ENCODE assay signal across 1 cellular context in the genomic region with DNA sequence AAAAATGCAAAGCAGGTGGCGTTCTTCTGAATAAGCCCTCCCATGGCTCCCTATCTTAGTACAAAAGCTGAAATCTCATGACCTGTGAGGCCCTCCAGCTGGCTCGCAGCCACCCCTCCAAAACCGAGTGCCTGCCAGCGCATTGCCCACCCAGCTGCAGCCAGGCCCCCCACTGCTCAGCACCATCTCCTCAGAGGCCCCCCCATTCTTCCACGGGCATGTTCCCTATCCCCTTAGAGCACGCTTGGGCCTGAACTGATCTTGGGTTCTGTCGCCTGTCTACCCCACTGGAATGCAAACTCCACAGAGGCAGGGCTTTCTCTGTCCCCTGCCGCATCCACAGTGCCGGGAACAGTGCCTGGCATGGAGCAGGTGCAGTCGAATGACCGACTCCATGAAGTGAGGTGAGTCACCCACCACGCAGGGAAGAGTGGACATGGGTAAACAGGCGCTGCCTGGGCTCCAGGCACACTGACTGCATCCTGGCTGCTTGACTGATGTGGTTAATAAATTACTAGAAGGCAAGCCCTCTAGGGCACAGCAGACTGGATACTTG.
A peak's percentile ranks its signal among the peaks of the same experiment; 100 is the strongest.
TF ChIP-seq lines count a peak whose summit lies in the region.

No MANE protein-coding gene starts in this region.

TF ChIP-seq in HepG2, 621 proteins besides CTCF, POLR2A, EP300 and RAD21 (continued from another document and continues in another):
- TF ChIP-seq, protein P1, sequence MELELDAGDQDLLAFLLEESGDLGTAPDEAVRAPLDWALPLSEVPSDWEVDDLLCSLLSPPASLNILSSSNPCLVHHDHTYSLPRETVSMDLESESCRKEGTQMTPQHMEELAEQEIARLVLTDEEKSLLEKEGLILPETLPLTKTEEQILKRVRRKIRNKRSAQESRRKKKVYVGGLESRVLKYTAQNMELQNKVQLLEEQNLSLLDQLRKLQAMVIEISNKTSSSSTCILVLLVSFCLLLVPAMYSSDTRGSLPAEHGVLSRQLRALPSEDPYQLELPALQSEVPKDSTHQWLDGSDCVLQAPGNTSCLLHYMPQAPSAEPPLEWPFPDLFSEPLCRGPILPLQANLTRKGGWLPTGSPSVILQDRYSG (CRISPR knock-in tag; IDR thresholded peaks at IDR 0.05) = no peak
- TF ChIP-seq, protein P2, sequence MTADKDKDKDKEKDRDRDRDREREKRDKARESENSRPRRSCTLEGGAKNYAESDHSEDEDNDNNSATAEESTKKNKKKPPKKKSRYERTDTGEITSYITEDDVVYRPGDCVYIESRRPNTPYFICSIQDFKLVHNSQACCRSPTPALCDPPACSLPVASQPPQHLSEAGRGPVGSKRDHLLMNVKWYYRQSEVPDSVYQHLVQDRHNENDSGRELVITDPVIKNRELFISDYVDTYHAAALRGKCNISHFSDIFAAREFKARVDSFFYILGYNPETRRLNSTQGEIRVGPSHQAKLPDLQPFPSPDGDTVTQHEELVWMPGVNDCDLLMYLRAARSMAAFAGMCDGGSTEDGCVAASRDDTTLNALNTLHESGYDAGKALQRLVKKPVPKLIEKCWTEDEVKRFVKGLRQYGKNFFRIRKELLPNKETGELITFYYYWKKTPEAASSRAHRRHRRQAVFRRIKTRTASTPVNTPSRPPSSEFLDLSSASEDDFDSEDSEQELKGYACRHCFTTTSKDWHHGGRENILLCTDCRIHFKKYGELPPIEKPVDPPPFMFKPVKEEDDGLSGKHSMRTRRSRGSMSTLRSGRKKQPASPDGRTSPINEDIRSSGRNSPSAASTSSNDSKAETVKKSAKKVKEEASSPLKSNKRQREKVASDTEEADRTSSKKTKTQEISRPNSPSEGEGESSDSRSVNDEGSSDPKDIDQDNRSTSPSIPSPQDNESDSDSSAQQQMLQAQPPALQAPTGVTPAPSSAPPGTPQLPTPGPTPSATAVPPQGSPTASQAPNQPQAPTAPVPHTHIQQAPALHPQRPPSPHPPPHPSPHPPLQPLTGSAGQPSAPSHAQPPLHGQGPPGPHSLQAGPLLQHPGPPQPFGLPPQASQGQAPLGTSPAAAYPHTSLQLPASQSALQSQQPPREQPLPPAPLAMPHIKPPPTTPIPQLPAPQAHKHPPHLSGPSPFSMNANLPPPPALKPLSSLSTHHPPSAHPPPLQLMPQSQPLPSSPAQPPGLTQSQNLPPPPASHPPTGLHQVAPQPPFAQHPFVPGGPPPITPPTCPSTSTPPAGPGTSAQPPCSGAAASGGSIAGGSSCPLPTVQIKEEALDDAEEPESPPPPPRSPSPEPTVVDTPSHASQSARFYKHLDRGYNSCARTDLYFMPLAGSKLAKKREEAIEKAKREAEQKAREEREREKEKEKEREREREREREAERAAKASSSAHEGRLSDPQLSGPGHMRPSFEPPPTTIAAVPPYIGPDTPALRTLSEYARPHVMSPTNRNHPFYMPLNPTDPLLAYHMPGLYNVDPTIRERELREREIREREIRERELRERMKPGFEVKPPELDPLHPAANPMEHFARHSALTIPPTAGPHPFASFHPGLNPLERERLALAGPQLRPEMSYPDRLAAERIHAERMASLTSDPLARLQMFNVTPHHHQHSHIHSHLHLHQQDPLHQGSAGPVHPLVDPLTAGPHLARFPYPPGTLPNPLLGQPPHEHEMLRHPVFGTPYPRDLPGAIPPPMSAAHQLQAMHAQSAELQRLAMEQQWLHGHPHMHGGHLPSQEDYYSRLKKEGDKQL (CRISPR knock-in tag; IDR thresholded peaks at IDR 0.05; ENCODE audit: low read depth) = no peak
- TF ChIP-seq NFKB2 (CRISPR knock-in tag; IDR thresholded peaks at IDR 0.05; ENCODE audit: borderline replicate concordance) (no peak), ZNF782 (CRISPR knock-in tag; IDR thresholded peaks at IDR 0.05; ENCODE audit: borderline replicate concordance) (no peak), SALL1 (CRISPR knock-in tag; IDR thresholded peaks at IDR 0.05) (peak; percentile 22; the same call in 1 of the 2 replicates), RBM39 (IDR thresholded peaks at IDR 0.05; ENCODE audit: low read depth, low read length, poor library complexity, severe bottlenecking) (no peak), SMAD3 (CRISPR knock-in tag; IDR thresholded peaks at IDR 0.05) (no peak), ZNF121 (CRISPR knock-in tag; IDR thresholded peaks at IDR 0.05) (no peak), ZNF260 (CRISPR knock-in tag; IDR thresholded peaks at IDR 0.05; ENCODE audit: borderline replicate concordance, low read depth) (no peak), MTA1 (CRISPR knock-in tag; IDR thresholded peaks at IDR 0.05; ENCODE audit: borderline replicate concordance) (no peak), TGIF2 (CRISPR knock-in tag; IDR thresholded peaks at IDR 0.05) (no peak), ZFY (CRISPR knock-in tag; IDR thresholded peaks at IDR 0.05) (no peak), KAT8 (CRISPR knock-in tag; IDR thresholded peaks at IDR 0.05) (no peak), EED (CRISPR knock-in tag; IDR thresholded peaks at IDR 0.05) (no peak), ZNF891 (CRISPR knock-in tag; IDR thresholded peaks at IDR 0.05) (no peak), ZNF772 (CRISPR knock-in tag; IDR thresholded peaks at IDR 0.05) (no peak), XBP1 (CRISPR knock-in tag; IDR thresholded peaks at IDR 0.05) (no peak), MED1 (CRISPR knock-in tag; IDR thresholded peaks at IDR 0.05) (0 out of 2 replicates have a peak, but pooled peaks have one; percentile 15)
- TF ChIP-seq, protein P3, sequence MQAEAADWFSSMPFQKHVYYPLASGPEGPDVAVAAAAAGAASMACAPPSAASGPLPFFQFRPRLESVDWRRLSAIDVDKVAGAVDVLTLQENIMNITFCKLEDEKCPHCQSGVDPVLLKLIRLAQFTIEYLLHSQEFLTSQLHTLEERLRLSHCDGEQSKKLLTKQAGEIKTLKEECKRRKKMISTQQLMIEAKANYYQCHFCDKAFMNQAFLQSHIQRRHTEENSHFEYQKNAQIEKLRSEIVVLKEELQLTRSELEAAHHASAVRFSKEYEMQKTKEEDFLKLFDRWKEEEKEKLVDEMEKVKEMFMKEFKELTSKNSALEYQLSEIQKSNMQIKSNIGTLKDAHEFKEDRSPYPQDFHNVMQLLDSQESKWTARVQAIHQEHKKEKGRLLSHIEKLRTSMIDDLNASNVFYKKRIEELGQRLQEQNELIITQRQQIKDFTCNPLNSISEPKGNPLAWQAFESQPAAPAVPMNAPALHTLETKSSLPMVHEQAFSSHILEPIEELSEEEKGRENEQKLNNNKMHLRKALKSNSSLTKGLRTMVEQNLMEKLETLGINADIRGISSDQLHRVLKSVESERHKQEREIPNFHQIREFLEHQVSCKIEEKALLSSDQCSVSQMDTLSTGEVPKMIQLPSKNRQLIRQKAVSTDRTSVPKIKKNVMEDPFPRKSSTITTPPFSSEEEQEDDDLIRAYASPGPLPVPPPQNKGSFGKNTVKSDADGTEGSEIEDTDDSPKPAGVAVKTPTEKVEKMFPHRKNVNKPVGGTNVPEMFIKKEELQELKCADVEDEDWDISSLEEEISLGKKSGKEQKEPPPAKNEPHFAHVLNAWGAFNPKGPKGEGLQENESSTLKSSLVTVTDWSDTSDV (CRISPR knock-in tag; IDR thresholded peaks at IDR 0.05) = no peak
- TF ChIP-seq, protein P4, sequence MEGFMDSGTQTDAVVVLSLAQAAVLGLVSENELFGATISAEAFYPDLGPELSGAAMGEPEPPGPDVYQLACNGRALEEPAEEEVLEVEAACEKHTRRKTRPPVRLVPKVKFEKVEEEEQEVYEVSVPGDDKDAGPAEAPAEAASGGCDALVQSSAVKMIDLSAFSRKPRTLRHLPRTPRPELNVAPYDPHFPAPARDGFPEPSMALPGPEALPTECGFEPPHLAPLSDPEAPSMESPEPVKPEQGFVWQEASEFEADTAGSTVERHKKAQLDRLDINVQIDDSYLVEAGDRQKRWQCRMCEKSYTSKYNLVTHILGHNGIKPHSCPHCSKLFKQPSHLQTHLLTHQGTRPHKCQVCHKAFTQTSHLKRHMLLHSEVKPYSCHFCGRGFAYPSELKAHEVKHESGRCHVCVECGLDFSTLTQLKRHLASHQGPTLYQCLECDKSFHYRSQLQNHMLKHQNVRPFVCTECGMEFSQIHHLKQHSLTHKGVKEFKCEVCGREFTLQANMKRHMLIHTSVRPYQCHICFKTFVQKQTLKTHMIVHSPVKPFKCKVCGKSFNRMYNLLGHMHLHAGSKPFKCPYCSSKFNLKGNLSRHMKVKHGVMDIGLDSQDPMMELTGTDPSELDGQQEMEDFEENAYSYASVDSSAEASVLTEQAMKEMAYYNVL (CRISPR knock-in tag; IDR thresholded peaks at IDR 0.05; ENCODE audit: borderline replicate concordance) = no peak
- TF ChIP-seq, protein P5, sequence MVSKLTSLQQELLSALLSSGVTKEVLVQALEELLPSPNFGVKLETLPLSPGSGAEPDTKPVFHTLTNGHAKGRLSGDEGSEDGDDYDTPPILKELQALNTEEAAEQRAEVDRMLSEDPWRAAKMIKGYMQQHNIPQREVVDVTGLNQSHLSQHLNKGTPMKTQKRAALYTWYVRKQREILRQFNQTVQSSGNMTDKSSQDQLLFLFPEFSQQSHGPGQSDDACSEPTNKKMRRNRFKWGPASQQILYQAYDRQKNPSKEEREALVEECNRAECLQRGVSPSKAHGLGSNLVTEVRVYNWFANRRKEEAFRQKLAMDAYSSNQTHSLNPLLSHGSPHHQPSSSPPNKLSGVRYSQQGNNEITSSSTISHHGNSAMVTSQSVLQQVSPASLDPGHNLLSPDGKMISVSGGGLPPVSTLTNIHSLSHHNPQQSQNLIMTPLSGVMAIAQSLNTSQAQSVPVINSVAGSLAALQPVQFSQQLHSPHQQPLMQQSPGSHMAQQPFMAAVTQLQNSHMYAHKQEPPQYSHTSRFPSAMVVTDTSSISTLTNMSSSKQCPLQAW (CRISPR knock-in tag; IDR thresholded peaks at IDR 0.05) = peak; percentile 99
- TF ChIP-seq, protein P6, sequence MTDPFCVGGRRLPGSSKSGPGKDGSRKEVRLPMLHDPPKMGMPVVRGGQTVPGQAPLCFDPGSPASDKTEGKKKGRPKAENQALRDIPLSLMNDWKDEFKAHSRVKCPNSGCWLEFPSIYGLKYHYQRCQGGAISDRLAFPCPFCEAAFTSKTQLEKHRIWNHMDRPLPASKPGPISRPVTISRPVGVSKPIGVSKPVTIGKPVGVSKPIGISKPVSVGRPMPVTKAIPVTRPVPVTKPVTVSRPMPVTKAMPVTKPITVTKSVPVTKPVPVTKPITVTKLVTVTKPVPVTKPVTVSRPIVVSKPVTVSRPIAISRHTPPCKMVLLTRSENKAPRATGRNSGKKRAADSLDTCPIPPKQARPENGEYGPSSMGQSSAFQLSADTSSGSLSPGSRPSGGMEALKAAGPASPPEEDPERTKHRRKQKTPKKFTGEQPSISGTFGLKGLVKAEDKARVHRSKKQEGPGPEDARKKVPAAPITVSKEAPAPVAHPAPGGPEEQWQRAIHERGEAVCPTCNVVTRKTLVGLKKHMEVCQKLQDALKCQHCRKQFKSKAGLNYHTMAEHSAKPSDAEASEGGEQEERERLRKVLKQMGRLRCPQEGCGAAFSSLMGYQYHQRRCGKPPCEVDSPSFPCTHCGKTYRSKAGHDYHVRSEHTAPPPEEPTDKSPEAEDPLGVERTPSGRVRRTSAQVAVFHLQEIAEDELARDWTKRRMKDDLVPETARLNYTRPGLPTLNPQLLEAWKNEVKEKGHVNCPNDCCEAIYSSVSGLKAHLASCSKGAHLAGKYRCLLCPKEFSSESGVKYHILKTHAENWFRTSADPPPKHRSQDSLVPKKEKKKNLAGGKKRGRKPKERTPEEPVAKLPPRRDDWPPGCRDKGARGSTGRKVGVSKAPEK (CRISPR knock-in tag; IDR thresholded peaks at IDR 0.05; ENCODE audit: borderline replicate concordance) = no peak
- TF ChIP-seq, protein P7, sequence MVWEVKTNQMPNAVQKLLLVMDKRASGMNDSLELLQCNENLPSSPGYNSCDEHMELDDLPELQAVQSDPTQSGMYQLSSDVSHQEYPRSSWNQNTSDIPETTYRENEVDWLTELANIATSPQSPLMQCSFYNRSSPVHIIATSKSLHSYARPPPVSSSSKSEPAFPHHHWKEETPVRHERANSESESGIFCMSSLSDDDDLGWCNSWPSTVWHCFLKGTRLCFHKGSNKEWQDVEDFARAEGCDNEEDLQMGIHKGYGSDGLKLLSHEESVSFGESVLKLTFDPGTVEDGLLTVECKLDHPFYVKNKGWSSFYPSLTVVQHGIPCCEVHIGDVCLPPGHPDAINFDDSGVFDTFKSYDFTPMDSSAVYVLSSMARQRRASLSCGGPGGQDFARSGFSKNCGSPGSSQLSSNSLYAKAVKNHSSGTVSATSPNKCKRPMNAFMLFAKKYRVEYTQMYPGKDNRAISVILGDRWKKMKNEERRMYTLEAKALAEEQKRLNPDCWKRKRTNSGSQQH (CRISPR knock-in tag; IDR thresholded peaks at IDR 0.05; ENCODE audit: low read depth) = no peak
- TF ChIP-seq, protein P8, sequence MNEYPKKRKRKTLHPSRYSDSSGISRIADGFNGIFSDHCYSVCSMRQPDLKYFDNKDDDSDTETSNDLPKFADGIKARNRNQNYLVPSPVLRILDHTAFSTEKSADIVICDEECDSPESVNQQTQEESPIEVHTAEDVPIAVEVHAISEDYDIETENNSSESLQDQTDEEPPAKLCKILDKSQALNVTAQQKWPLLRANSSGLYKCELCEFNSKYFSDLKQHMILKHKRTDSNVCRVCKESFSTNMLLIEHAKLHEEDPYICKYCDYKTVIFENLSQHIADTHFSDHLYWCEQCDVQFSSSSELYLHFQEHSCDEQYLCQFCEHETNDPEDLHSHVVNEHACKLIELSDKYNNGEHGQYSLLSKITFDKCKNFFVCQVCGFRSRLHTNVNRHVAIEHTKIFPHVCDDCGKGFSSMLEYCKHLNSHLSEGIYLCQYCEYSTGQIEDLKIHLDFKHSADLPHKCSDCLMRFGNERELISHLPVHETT (CRISPR knock-in tag; conservative IDR thresholded peaks at IDR 0.05) = no peak
- TF ChIP-seq, protein P9, sequence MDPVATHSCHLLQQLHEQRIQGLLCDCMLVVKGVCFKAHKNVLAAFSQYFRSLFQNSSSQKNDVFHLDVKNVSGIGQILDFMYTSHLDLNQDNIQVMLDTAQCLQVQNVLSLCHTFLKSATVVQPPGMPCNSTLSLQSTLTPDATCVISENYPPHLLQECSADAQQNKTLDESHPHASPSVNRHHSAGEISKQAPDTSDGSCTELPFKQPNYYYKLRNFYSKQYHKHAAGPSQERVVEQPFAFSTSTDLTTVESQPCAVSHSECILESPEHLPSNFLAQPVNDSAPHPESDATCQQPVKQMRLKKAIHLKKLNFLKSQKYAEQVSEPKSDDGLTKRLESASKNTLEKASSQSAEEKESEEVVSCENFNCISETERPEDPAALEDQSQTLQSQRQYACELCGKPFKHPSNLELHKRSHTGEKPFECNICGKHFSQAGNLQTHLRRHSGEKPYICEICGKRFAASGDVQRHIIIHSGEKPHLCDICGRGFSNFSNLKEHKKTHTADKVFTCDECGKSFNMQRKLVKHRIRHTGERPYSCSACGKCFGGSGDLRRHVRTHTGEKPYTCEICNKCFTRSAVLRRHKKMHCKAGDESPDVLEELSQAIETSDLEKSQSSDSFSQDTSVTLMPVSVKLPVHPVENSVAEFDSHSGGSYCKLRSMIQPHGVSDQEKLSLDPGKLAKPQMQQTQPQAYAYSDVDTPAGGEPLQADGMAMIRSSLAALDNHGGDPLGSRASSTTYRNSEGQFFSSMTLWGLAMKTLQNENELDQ (CRISPR knock-in tag; IDR thresholded peaks at IDR 0.05; ENCODE audit: borderline replicate concordance) = no peak
- TF ChIP-seq, protein P10, sequence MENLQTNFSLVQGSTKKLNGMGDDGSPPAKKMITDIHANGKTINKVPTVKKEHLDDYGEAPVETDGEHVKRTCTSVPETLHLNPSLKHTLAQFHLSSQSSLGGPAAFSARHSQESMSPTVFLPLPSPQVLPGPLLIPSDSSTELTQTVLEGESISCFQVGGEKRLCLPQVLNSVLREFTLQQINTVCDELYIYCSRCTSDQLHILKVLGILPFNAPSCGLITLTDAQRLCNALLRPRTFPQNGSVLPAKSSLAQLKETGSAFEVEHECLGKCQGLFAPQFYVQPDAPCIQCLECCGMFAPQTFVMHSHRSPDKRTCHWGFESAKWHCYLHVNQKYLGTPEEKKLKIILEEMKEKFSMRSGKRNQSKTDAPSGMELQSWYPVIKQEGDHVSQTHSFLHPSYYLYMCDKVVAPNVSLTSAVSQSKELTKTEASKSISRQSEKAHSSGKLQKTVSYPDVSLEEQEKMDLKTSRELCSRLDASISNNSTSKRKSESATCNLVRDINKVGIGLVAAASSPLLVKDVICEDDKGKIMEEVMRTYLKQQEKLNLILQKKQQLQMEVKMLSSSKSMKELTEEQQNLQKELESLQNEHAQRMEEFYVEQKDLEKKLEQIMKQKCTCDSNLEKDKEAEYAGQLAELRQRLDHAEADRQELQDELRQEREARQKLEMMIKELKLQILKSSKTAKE (CRISPR knock-in tag; IDR thresholded peaks at IDR 0.05; ENCODE audit: borderline replicate concordance) = no peak
